Comparison of ENCODE assay signal across 9 cellular contexts in the genomic region with DNA sequence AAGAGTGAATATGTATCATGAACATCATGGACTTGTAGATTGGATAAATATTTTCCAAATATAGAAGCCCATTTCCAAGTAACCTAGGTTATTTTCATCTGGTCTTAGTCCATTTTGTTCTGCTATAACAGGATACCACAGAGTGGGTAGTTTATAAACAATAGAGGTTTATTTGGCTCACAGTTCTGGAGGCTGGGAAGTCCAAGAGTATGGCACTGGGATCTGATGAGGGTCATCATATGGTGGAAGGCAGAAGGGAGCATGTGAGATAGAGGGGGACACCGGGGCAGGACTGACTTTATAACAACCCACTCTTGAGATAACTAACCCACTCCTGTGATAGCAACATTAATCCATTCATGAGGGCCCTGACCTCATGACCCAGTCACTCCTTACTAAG.
"Had no signal": no experiment of that assay in that cellular context is flagged by ENCODE, and none has a peak within 500 bp of the region (broad histone marks: within the 10 kb centered on the region; RNA-seq: fewer than 3 reads in every experiment).

No MANE protein-coding gene starts in this region.

- FAIRE-seq: H1, H54 had no signal

- ATAC-seq: GM23338 had no signal

- H3K9ac ChIP-seq: KMS-11 had no signal

- DNase-seq: H9, HCEC 1CT, IMR-90, KBM-7 had no signal

- H3K27ac ChIP-seq: HL-60, KMS-11 had no signal

- H3K4me2 ChIP-seq: GM23338, KMS-11 had no signal

- H3K4me3 ChIP-seq: GM23338 had no signal

- H2AFZ ChIP-seq: GM23338 had no signal
